ENCODE assay signal across 10 cellular contexts in genomic region chr2:9263388-9263787, GRCh38. TPM values are rescaled to one million over a fixed set of nuclear protein-coding genes. Genes with fewer than 3 reads are reported as not detected.
DNase-seq lines count a peak whose midpoint lies in the region; ATAC-seq, FAIRE-seq and TF ChIP-seq lines count a peak whose summit lies in the region.
"Had no signal": no experiment of that assay in that cellular context is flagged by ENCODE, and none has a peak within 500 bp of the region (broad histone marks: within the 10 kb centered on the region; RNA-seq: fewer than 3 reads in every experiment).

No MANE protein-coding gene starts in this region.

- no peaks in the 10 kb centered on the region for H3K36me3 ChIP-seq in ACC112 (ENCODE audit: insufficient read depth, low read length)
- no peaks in the 10 kb centered on the region for H3K36me3 ChIP-seq in Panc1 (ENCODE audit: control insufficient read depth, insufficient read depth, low read length)
- no peaks in the 10 kb centered on the region for H3K36me3 ChIP-seq in endothelial cell of umbilical vein (ENCODE audit: control insufficient read depth in 2 of 2, extremely low read depth in 1 of 2, insufficient read depth in 2 of 2, low read length in 2 of 2)

- ATAC-seq in Panc1 (no peak), HG02678 (IDR thresholded peaks at IDR 0.05; ENCODE audit: unreplicated experiment) (no peak), GM21367 (IDR thresholded peaks at IDR 0.05; ENCODE audit: unreplicated experiment) (no peak)

- no peaks in the 10 kb centered on the region for H3K9me1 ChIP-seq in endothelial cell of umbilical vein (replicated peaks; ENCODE audit: control insufficient read depth, extremely low read depth, insufficient read depth, low read length)

- TF ChIP-seq CTCF in Panc1 (IDR thresholded peaks at IDR 0.05) (no peak), endothelial cell of umbilical vein (IDR thresholded peaks at IDR 0.05; ENCODE audit: extremely low read depth in 1 of 2, insufficient read depth in 1 of 2, low read depth in 1 of 2, low read length in 2 of 2) (no peak)

- no peaks in the 10 kb centered on the region for H4K20me1 ChIP-seq in endothelial cell of umbilical vein (replicated peaks; ENCODE audit: control insufficient read depth, extremely low read depth, insufficient read depth, low read length)

- DNase-seq in Panc1 (ENCODE audit: low read depth, low spot score) (no peak), endothelial cell of umbilical vein (ENCODE audit: low read depth, low spot score) (peak; percentile 62), occipital lobe (lab: John Stamatoyannopoulos, UW) (peak; percentile 25), NCI-H526 treated with DMSO at 0.1 percent for 48 hours (lab: John Stamatoyannopoulos, UW) (no peak)
- DNase-seq in central memory CD4-positive, alpha-beta T cell = no peak
- DNase-seq: activated B cell treated with CpG ODN at 0.5 μM for 24 hours; stimulated activated CD4-positive, alpha-beta T cell treated with anti-CD3 and anti-CD28 coated beads, Interleukin-1b, Interleukin-23, amount 100 ng/mL, for 48 hours had no signal

- H3K27ac ChIP-seq in ACC112 (ENCODE audit: low read depth, low read length) (peak overlapping the region; percentile 64), Panc1 (ENCODE audit: low read length) (peak overlapping the region; percentile 89), endothelial cell of umbilical vein (ENCODE audit: insufficient read depth, low read depth, low read length) (peak overlapping the region; percentile 90)

- peak overlapping the region; percentile 72 for H2AFZ ChIP-seq in ACC112 (ENCODE audit: low read length, unreplicated experiment)
- no peak overlapping the region for H2AFZ ChIP-seq in endothelial cell of umbilical vein (ENCODE audit: low read depth, low read length)

- peaks cover 70% of the 10 kb centered on the region for H3K4me1 ChIP-seq in ACC112 (ENCODE audit: control insufficient read depth, insufficient read depth, low read length, unreplicated experiment)
- H3K4me1 ChIP-seq in Panc1 (ENCODE audit: control insufficient read depth, insufficient read depth, low read length) = peaks cover 83% of the 10 kb centered on the region
- peaks cover 62% of the 10 kb centered on the region for H3K4me1 ChIP-seq in endothelial cell of umbilical vein (ENCODE audit: control insufficient read depth, extremely low read depth, insufficient read depth, low read length)

- peak overlapping the region; percentile 59 for H3K4me3 ChIP-seq in ACC112 (ENCODE audit: low read depth, low read length)
- peak overlapping the region in 1 of 2 experiments; percentile 29; a peak in 2 of 4 replicates for H3K4me3 ChIP-seq in Panc1 (ENCODE audit: low read depth in 2 of 2, low read length in 2 of 2)
- H3K4me3 ChIP-seq in endothelial cell of umbilical vein (replicated peaks in 1 of 3; ENCODE audit: insufficient read depth in 1 of 3, low read depth in 1 of 3, low read length in 3 of 3) = no peak overlapping the region

- TF ChIP-seq POLR2A in endothelial cell of umbilical vein (IDR thresholded peaks at IDR 0.05; ENCODE audit: low read depth, low read length) = no peak

- H3K79me2 ChIP-seq in ACC112 (ENCODE audit: control insufficient read depth, insufficient read depth, low read length, unreplicated experiment) (peaks cover 88% of the 10 kb centered on the region), endothelial cell of umbilical vein (ENCODE audit: control insufficient read depth, insufficient read depth, low read length) (peaks cover 94% of the 10 kb centered on the region)

- H3K27me3 ChIP-seq in ACC112 (ENCODE audit: insufficient read depth, low read length) (no peaks in the 10 kb centered on the region), Panc1 (ENCODE audit: control insufficient read depth, insufficient read depth, low read length) (no peaks in the 10 kb centered on the region), endothelial cell of umbilical vein (ENCODE audit: control insufficient read depth in 2 of 2, insufficient read depth in 2 of 2, low read length in 2 of 2) (no peaks in the 10 kb centered on the region)

- no TSS peak for BruUV-seq in Panc1 (replicated peaks; lab: Mats Ljungman, UMichigan)
- BruUV-seq in endothelial cell of umbilical vein (replicated peaks; lab: Mats Ljungman, UMichigan) = no TSS peak

- dilution Hi-C loops in endothelial cell of umbilical vein (cut with MboI; ENCODE audit: extremely low pct_ligation_motif_present, low sequenced_read_pairs) = no loop called here

- peak overlapping the region; percentile 36 for H3K4me2 ChIP-seq in endothelial cell of umbilical vein (ENCODE audit: insufficient read depth, low read length)

- peak overlapping the region; percentile 60 for H3K9ac ChIP-seq in endothelial cell of umbilical vein (replicated peaks; ENCODE audit: extremely low read depth, insufficient read depth, low read length)

- CTCF ChIA-PET in Panc1 (lab: Charles Lee) (interaction anchor here (0.7 kb wide), 1 partner anchor 55 kb away, joined by 3 read pairs; no protein-coding TSS in a partner anchor), endothelial cell of umbilical vein (lab: Charles Lee) (interaction anchor here (0.7 to 1.7 kb wide), 13 partner anchors 12 to 120 kb away, joined by 3 to 12 read pairs (median 4); partner anchors contain the start of gene ASAP2)

- POLR2A ChIA-PET in Panc1 (lab: Charles Lee) = interaction anchor here (0.6 kb wide), 1 partner anchor 10 kb away, joined by 9 read pairs; no protein-coding TSS in a partner anchor
- POLR2A ChIA-PET in endothelial cell of umbilical vein (lab: Charles Lee) = interaction anchor here (0.6 to 1.6 kb wide), 5 partner anchors 22 to 317 kb away, joined by 3 to 5 read pairs (median 4); no protein-coding TSS in a partner anchor

- in situ Hi-C loops in Panc1 (cut with HindIII; ENCODE audit: low pct_unique_long_range_greater_than_20kb, low sequenced_read_pairs) = no loop called here

- intact Hi-C loops in Panc1 (cut with micrococcal nuclease; ENCODE audit: unreplicated experiment) (no loop called here), endothelial cell of umbilical vein (cut with micrococcal nuclease) (loop anchor here (1.0 to 2.0 kb wide), 4 partner anchors 11 to 70 kb away; partner anchors contain the start of gene ASAP2)

- no peak for FAIRE-seq in endothelial cell of umbilical vein (lab: Jason Lieb, UNC)

- no peaks in the 10 kb centered on the region for H3K9me3 ChIP-seq in Panc1 (ENCODE audit: control insufficient read depth, insufficient read depth, low read depth, low read length)
- H3K9me3 ChIP-seq in endothelial cell of umbilical vein (replicated peaks; ENCODE audit: control insufficient read depth, insufficient read depth, low read length) = no peaks in the 10 kb centered on the region

TF ChIP-seq in endothelial cell of umbilical vein, 7 proteins besides CTCF, POLR2A, EP300 and RAD21:
- TF ChIP-seq EZH2 (IDR thresholded peaks at IDR 0.05; ENCODE audit: borderline replicate concordance, low read depth, low read length, severe bottlenecking) = no peak
- no peak for TF ChIP-seq JUN (IDR thresholded peaks at IDR 0.05; ENCODE audit: borderline replicate concordance, insufficient read depth, insufficient read length, low read depth)
- no peak for TF ChIP-seq GATA2 (IDR thresholded peaks at IDR 0.05; ENCODE audit: insufficient read depth, insufficient read length, low read depth, low read length)
- TF ChIP-seq FOS (IDR thresholded peaks at IDR 0.05; ENCODE audit: borderline replicate concordance, insufficient read depth, low read length) = no peak
- TF ChIP-seq MYC (IDR thresholded peaks at IDR 0.05; ENCODE audit: low read depth, low read length) = no peak
- no peak for TF ChIP-seq POLR2AphosphoS5 (IDR thresholded peaks at IDR 0.05; ENCODE audit: insufficient read depth, low read depth, low read length)

RNA-seq across cellular contexts. Expression of gene ASAP2, which starts 56.8 kb away (rescaled TPM):
- total RNA-seq in Panc1 (2021; ENCODE audit: unreplicated experiment) (107 TPM), endothelial cell of umbilical vein (75.8 and 79.2 TPM in 2 replicates), occipital lobe (31.0 TPM)
- polyA plus RNA-seq in Panc1 (2012; ENCODE audit: insufficient read length) = 57.3 TPM
- polyA plus RNA-seq in endothelial cell of umbilical vein = 26.4 and 31.1 TPM in 2 replicates
- polyA plus RNA-seq in endothelial cell of umbilical vein (2011; cell fraction: cytosol; rRNA removed) = 31.6 and 32.0 TPM in 2 replicates
- 85.8 and 94.0 TPM in 2 replicates for polyA plus RNA-seq in endothelial cell of umbilical vein (2011; cell fraction: nucleus; rRNA removed)
- polyA plus RNA-seq in endothelial cell of umbilical vein (2012) = 39.1 and 42.5 TPM in 2 replicates
- polyA minus RNA-seq in endothelial cell of umbilical vein = 66.1 and 67.7 TPM in 2 replicates
- polyA minus RNA-seq in endothelial cell of umbilical vein (2011; cell fraction: cytosol; rRNA and poly(A)+ RNA removed) = 7.3 TPM
- polyA minus RNA-seq in endothelial cell of umbilical vein (2011; cell fraction: nucleus; rRNA and poly(A)+ RNA removed) = 92.1 and 117 TPM in 2 replicates
- total RNA-seq: activated B cell treated with CpG ODN at 0.5 μM for 24 hours had no signal

Comparison
In these comparisons a context has a peak if more than half of its experiments do, and no peak if none do; other contexts are left out.
1. DNase-seq: peak in endothelial cell of umbilical vein (single experiment) and occipital lobe (single experiment); none in Panc1 (single experiment), NCI-H526 treated with DMSO at 0.1 percent for 48 hours (single experiment) and central memory CD4-positive, alpha-beta T cell (single experiment).
2. Peak in every context shown above with its lines, with median percentiles within 50 percentile points of each other: H3K27ac ChIP-seq.